In genomic region chr3:117719316-117719926, GRCh38 we compare ENCODE assay signal across 8 cellular contexts.
DNase-seq lines count a peak whose midpoint lies in the region; ATAC-seq, FAIRE-seq and TF ChIP-seq lines count a peak whose summit lies in the region.

No MANE protein-coding gene starts in this region.

- H3K79me2 ChIP-seq in keratinocyte (ENCODE audit: control insufficient read depth, insufficient read depth, low read length), result no peaks in the 10 kb centered on the region

- H3K4me3 ChIP-seq in GM06990 (replicated peaks; ENCODE audit: low read depth, low read length), result no peak overlapping the region
- H3K4me3 ChIP-seq in WERI-Rb-1 (ENCODE audit: low read depth, low read length), result no peak overlapping the region
- H3K4me3 ChIP-seq in keratinocyte (ENCODE audit: control insufficient read depth in 2 of 3, extremely low read depth in 1 of 3, insufficient read depth in 2 of 3, low read depth in 1 of 3, low read length in 3 of 3), result no peak overlapping the region
- no peak overlapping the region for H3K4me3 ChIP-seq in CD4-positive, alpha-beta memory T cell (ENCODE audit: low read length in 2 of 2)
- H3K4me3 ChIP-seq in effector memory CD4-positive, alpha-beta T cell (ENCODE audit: insufficient read depth, low read depth, low read length, poor library complexity, severe bottlenecking), result no peak overlapping the region

- no peak for FAIRE-seq in keratinocyte (lab: Jason Lieb, UNC)

- CTCF ChIA-PET in activated CD4-positive, alpha-beta memory T cell treated with anti-CD3 and anti-CD28 coated beads, Interleukin-2, amount 10 ng/mL, durations not matched to agents 7 days and 5 days (lab: Charles Lee), result no interaction called here
- CTCF ChIA-PET in CD4-positive, alpha-beta memory T cell (lab: Charles Lee; ENCODE audit: partially characterized antibody), result no interaction called here

- H3K27ac ChIP-seq in 22Rv1 (no peak overlapping the region), WERI-Rb-1 (no peak overlapping the region), keratinocyte (ENCODE audit: control insufficient read depth, insufficient read depth, low read length) (no peak overlapping the region)
- H3K27ac ChIP-seq in CD4-positive, alpha-beta memory T cell (ENCODE audit: low read depth, low read length), result no peak overlapping the region
- no peak overlapping the region for H3K27ac ChIP-seq in effector memory CD4-positive, alpha-beta T cell (ENCODE audit: insufficient read depth, low read length, poor library complexity, severe bottlenecking)

- no peaks in the 10 kb centered on the region for H3K4me1 ChIP-seq in keratinocyte (ENCODE audit: control insufficient read depth, extremely low read depth, insufficient read depth, low read length)
- no peaks in the 10 kb centered on the region for H3K4me1 ChIP-seq in CD4-positive, alpha-beta memory T cell (ENCODE audit: insufficient read depth, low read length)
- no peaks in the 10 kb centered on the region for H3K4me1 ChIP-seq in effector memory CD4-positive, alpha-beta T cell (ENCODE audit: control insufficient read depth, insufficient read depth, low read length, poor library complexity, severe bottlenecking)

- intact Hi-C loops in CD4-positive, alpha-beta memory T cell (cut with micrococcal nuclease), result no loop called here

- H3K27ac Mint-ChIP-seq in activated CD4-positive, alpha-beta memory T cell treated with anti-CD3 and anti-CD28 coated beads, Interleukin-2, amount 10 ng/mL, durations not matched to agents 7 days and 5 days, result no peak overlapping the region
- H3K27ac Mint-ChIP-seq in CD4-positive, alpha-beta memory T cell, result no peak overlapping the region

- H3K9me3 ChIP-seq in WERI-Rb-1 (ENCODE audit: severe bottlenecking) (no peaks in the 10 kb centered on the region), keratinocyte (ENCODE audit: control insufficient read depth, low read depth, low read length) (no peaks in the 10 kb centered on the region)
- H3K9me3 ChIP-seq in CD4-positive, alpha-beta memory T cell (ENCODE audit: control insufficient read depth in 1 of 2, low read length in 2 of 2), result no peaks in the 10 kb centered on the region
- no peaks in the 10 kb centered on the region for H3K9me3 ChIP-seq in effector memory CD4-positive, alpha-beta T cell (ENCODE audit: control insufficient read depth, low read length)

- POLR2A ChIA-PET in activated CD4-positive, alpha-beta memory T cell treated with anti-CD3 and anti-CD28 coated beads, Interleukin-2, amount 10 ng/mL, durations not matched to agents 7 days and 5 days (lab: Charles Lee), result no interaction called here
- POLR2A ChIA-PET in CD4-positive, alpha-beta memory T cell (lab: Charles Lee; ENCODE audit: partially characterized antibody), result no interaction called here

- H3K27me3 Mint-ChIP-seq in activated CD4-positive, alpha-beta memory T cell treated with anti-CD3 and anti-CD28 coated beads, Interleukin-2, amount 10 ng/mL, durations not matched to agents 7 days and 5 days, result no peaks in the 10 kb centered on the region
- H3K27me3 Mint-ChIP-seq in CD4-positive, alpha-beta memory T cell, result no peaks in the 10 kb centered on the region

- H3K36me3 Mint-ChIP-seq in activated CD4-positive, alpha-beta memory T cell treated with anti-CD3 and anti-CD28 coated beads, Interleukin-2, amount 10 ng/mL, durations not matched to agents 7 days and 5 days (ENCODE audit: low read depth), result no peaks in the 10 kb centered on the region
- H3K36me3 Mint-ChIP-seq in CD4-positive, alpha-beta memory T cell, result no peaks in the 10 kb centered on the region

- no peaks in the 10 kb centered on the region for H3K9me1 ChIP-seq in keratinocyte (ENCODE audit: control insufficient read depth, extremely low read depth, insufficient read depth, low read length)

- no peaks in the 10 kb centered on the region for H3K4me1 Mint-ChIP-seq in activated CD4-positive, alpha-beta memory T cell treated with anti-CD3 and anti-CD28 coated beads, Interleukin-2, amount 10 ng/mL, durations not matched to agents 7 days and 5 days
- H3K4me1 Mint-ChIP-seq in CD4-positive, alpha-beta memory T cell, result no peaks in the 10 kb centered on the region

- H3K27me3 ChIP-seq in GM06990 (replicated peaks; ENCODE audit: control insufficient read depth, insufficient read depth, low read length) (no peaks in the 10 kb centered on the region), WERI-Rb-1 (ENCODE audit: insufficient read depth, low read depth, severe bottlenecking) (peaks cover 34% of the 10 kb centered on the region), keratinocyte (ENCODE audit: control insufficient read depth, extremely low read depth, insufficient read depth, low read length) (no peaks in the 10 kb centered on the region)
- H3K27me3 ChIP-seq in CD4-positive, alpha-beta memory T cell (ENCODE audit: insufficient read depth, low read length), result no peaks in the 10 kb centered on the region
- no peaks in the 10 kb centered on the region for H3K27me3 ChIP-seq in effector memory CD4-positive, alpha-beta T cell (replicated peaks; ENCODE audit: control insufficient read depth, insufficient read depth, low read length, poor library complexity, severe bottlenecking)

- H3K4me2 ChIP-seq in keratinocyte (ENCODE audit: control insufficient read depth, extremely low read depth, insufficient read depth, low read depth, low read length), result no peak overlapping the region

- H3K36me3 ChIP-seq in GM06990 (ENCODE audit: control insufficient read depth, insufficient read depth, low read length), result no peaks in the 10 kb centered on the region
- no peaks in the 10 kb centered on the region for H3K36me3 ChIP-seq in WERI-Rb-1
- H3K36me3 ChIP-seq in keratinocyte (ENCODE audit: control insufficient read depth in 2 of 2, extremely low read depth in 1 of 2, insufficient read depth in 2 of 2, low read length in 2 of 2), result no peaks in the 10 kb centered on the region
- H3K36me3 ChIP-seq in CD4-positive, alpha-beta memory T cell (ENCODE audit: insufficient read depth, low read length), result no peaks in the 10 kb centered on the region
- no peaks in the 10 kb centered on the region for H3K36me3 ChIP-seq in effector memory CD4-positive, alpha-beta T cell (ENCODE audit: control insufficient read depth, insufficient read depth, low read length)

- dilution Hi-C loops in keratinocyte (cut with MboI; ENCODE audit: extremely low pct_ligation_motif_present, low sequenced_read_pairs), result no loop called here

- TF ChIP-seq CTCF in 22Rv1 (IDR thresholded peaks at IDR 0.05) (peak; percentile 82), GM06990 (IDR thresholded peaks at IDR 0.05; ENCODE audit: insufficient read depth, low read length, poor library complexity, severe bottlenecking) (peak; percentile 63), WERI-Rb-1 (IDR thresholded peaks at IDR 0.05; ENCODE audit: low read depth, low read length) (peak; percentile 32; the same call in 1 of the 2 replicates), keratinocyte (optimal IDR thresholded peaks at IDR 0.05 in 1 of 3, IDR thresholded peaks at IDR 0.05 in 1 of 3, conservative IDR thresholded peaks at IDR 0.05 in 1 of 3; ENCODE audit: extremely low read depth in 1 of 3, insufficient read depth in 2 of 3, low read length in 3 of 3) (peak in 2 of 3 experiments; percentile 49 to 57)

- no peak overlapping the region for H2AFZ ChIP-seq in keratinocyte (ENCODE audit: control insufficient read depth, low read length)

- no peaks in the 10 kb centered on the region for H3K9me3 Mint-ChIP-seq in activated CD4-positive, alpha-beta memory T cell treated with anti-CD3 and anti-CD28 coated beads, Interleukin-2, amount 10 ng/mL, durations not matched to agents 7 days and 5 days
- peaks cover 0 to 12% (median 0%) of the 10 kb centered on the region in 8 donors for H3K9me3 Mint-ChIP-seq in CD4-positive, alpha-beta memory T cell

- H3K9ac ChIP-seq in keratinocyte (ENCODE audit: control insufficient read depth, extremely low read depth, insufficient read depth, low read length), result no peak overlapping the region

- H3K4me3 Mint-ChIP-seq in activated CD4-positive, alpha-beta memory T cell treated with anti-CD3 and anti-CD28 coated beads, Interleukin-2, amount 10 ng/mL, durations not matched to agents 7 days and 5 days, result no peak overlapping the region
- no peak overlapping the region for H3K4me3 Mint-ChIP-seq in CD4-positive, alpha-beta memory T cell

- DNase-seq in GM06990 (ENCODE audit: extremely low read depth, insufficient read length) (no peak), WERI-Rb-1 (no peak), keratinocyte (ENCODE audit: low read depth, low spot score) (no peak)
- no peak for DNase-seq in activated CD4-positive, alpha-beta memory T cell treated with anti-CD3 and anti-CD28 coated beads, Interleukin-2, amount 10 ng/mL, durations not matched to agents 7 days and 5 days
- no peak for DNase-seq in CD4-positive, alpha-beta memory T cell
- no peak for DNase-seq in effector memory CD4-positive, alpha-beta T cell

- no peaks in the 10 kb centered on the region for H4K20me1 ChIP-seq in keratinocyte (ENCODE audit: control insufficient read depth, extremely low read depth, insufficient read depth, low read length)

- peak; percentile 55 for ATAC-seq in HG03432 (IDR thresholded peaks at IDR 0.05; ENCODE audit: unreplicated experiment)

Comparison
In these comparisons a context has a peak if more than half of its experiments do, and no peak if none do; other contexts are left out.
1. CTCF ChIP-seq: peak in every context shown above with its lines; median percentile 82 in 22Rv1; 63 in GM06990; 53 in keratinocyte; 32 in WERI-Rb-1.